Comparison of ENCODE assay signal across 1 cellular context in genomic region chr21:34528131-34528561, GRCh38.
TF ChIP-seq lines count a peak whose summit lies in the region.

No MANE protein-coding gene starts in this region.

TF ChIP-seq in WTC11, 78 proteins besides CTCF, POLR2A, EP300 and RAD21 (continued from another document):
- TF ChIP-seq ZNF281 (CRISPR knock-in tag; IDR thresholded peaks at IDR 0.05) (no peak), CBFB (CRISPR knock-in tag; IDR thresholded peaks at IDR 0.05; ENCODE audit: low read depth) (no peak), KAT7 (CRISPR knock-in tag; IDR thresholded peaks at IDR 0.05; ENCODE audit: borderline replicate concordance) (no peak), IRF1 (CRISPR knock-in tag; IDR thresholded peaks at IDR 0.05) (no peak), NR1H2 (CRISPR knock-in tag; IDR thresholded peaks at IDR 0.05) (no peak), AR (CRISPR knock-in tag; IDR thresholded peaks at IDR 0.05) (no peak), TCF7 (CRISPR knock-in tag; IDR thresholded peaks at IDR 0.05; ENCODE audit: low read depth) (no peak)
